26 cellular contexts compared by ENCODE assay signal in the genomic region with DNA sequence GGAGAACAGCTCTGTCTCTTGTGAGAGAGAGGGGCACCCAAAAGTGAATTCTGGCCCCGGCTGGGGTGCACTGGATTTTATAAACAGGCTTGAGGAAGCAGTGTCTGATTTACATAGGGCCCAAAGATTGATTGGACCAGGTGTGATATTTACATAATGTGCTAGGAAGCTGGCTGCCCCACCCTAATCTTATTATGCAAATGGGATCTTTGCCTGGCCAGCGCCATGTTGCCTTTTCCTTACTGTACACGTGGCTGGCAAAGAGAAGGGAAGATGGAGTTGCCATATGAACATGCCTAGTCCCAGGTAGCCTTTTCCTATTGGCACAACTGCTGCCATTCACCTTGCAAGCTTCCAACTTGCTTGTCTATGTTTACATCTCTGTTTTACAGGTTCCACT. TPM values are rescaled to one million over a fixed set of nuclear protein-coding genes. Genes with fewer than 3 reads are reported as not detected.
DNase-seq lines count a peak whose midpoint lies in the region; ATAC-seq, FAIRE-seq and TF ChIP-seq lines count a peak whose summit lies in the region.
"Had no signal": no experiment of that assay in that cellular context is flagged by ENCODE, and none has a peak within 500 bp of the region (broad histone marks: within the 10 kb centered on the region; RNA-seq: fewer than 3 reads in every experiment).

No MANE protein-coding gene starts in this region.

- DNase-seq in NCI-H2171 treated with DMSO at 0.1 percent for 48 hours (lab: John Stamatoyannopoulos, UW) (peak; percentile 11), NCI-H2171 (lab: John Stamatoyannopoulos, UW) (no peak), NCI-H524 (lab: John Stamatoyannopoulos, UW) (peak; percentile 2 to 49), SJCRH30 (peak; percentile 28 to 53), pancreas (no peak)
- no peak for DNase-seq in activated CD8-positive, alpha-beta T cell treated with anti-CD3 and anti-CD28 coated beads, Interleukin-2, amount 10 ng/mL, durations not matched to agents 7 days and 5 days
- DNase-seq: ACHN; AML-193; BE2C; CD4-positive, alpha-beta T cell; CD8-positive, alpha-beta memory T cell; DMS 273 treated with DMSO at 0.1 percent for 48 hours; DMS79; EL; GDM1; H9 had no signal

- H3K27ac ChIP-seq in ACC112 (ENCODE audit: low read depth, low read length) (no peak overlapping the region), SJCRH30 (no peak overlapping the region), pancreas (no peak overlapping the region)
- H3K27ac ChIP-seq: 22Rv1; BLaER1 treated with 17β-estradiol and CSF1 and Interleukin-3, amounts not matched to agents 10 nM and 100 nM had no signal

- CTCF ChIA-PET in activated CD8-positive, alpha-beta T cell treated with anti-CD3 and anti-CD28 coated beads, Interleukin-2, amount 10 ng/mL, durations not matched to agents 7 days and 5 days (lab: Charles Lee), result no interaction called here

- intact Hi-C loops in pancreas (cut with DNase I), result no loop called here

- H2AFZ ChIP-seq in ACC112 (ENCODE audit: low read length, unreplicated experiment), result peak overlapping the region; percentile 59
- H2AFZ ChIP-seq: GM23338 had no signal

- TF ChIP-seq CTCF in pancreas (IDR thresholded peaks at IDR 0.05), result no peak

- POLR2A ChIA-PET in activated CD8-positive, alpha-beta T cell treated with anti-CD3 and anti-CD28 coated beads, Interleukin-2, amount 10 ng/mL, durations not matched to agents 7 days and 5 days (lab: Charles Lee), result no interaction called here

- H3K9me3 Mint-ChIP-seq in activated CD8-positive, alpha-beta T cell treated with anti-CD3 and anti-CD28 coated beads, Interleukin-2, amount 10 ng/mL, durations not matched to agents 7 days and 5 days (ENCODE audit: insufficient read depth), result no peaks in the 10 kb centered on the region
- H3K9me3 Mint-ChIP-seq: CD4-positive, alpha-beta T cell; GM23338; H9 had no signal

- H3K27me3 ChIP-seq in ACC112 (ENCODE audit: insufficient read depth, low read length) (no peaks in the 10 kb centered on the region), SJCRH30 (no peaks in the 10 kb centered on the region), pancreas (no peaks in the 10 kb centered on the region)
- H3K27me3 ChIP-seq: BLaER1 treated with 17β-estradiol and CSF1 and Interleukin-3, amounts not matched to agents 10 nM and 100 nM had no signal

- H3K9me3 ChIP-seq in SJCRH30 (replicated peaks) (no peaks in the 10 kb centered on the region), pancreas (no peaks in the 10 kb centered on the region)
- H3K9me3 ChIP-seq: BE2C; BLaER1 treated with 17β-estradiol and CSF1 and Interleukin-3, amounts not matched to agents 10 nM and 100 nM had no signal

- no peaks in the 10 kb centered on the region for H3K4me1 ChIP-seq in ACC112 (ENCODE audit: control insufficient read depth, insufficient read depth, low read length, unreplicated experiment)
- H3K4me1 ChIP-seq in SJCRH30, result no peaks in the 10 kb centered on the region
- no peaks in the 10 kb centered on the region for H3K4me1 ChIP-seq in pancreas
- H3K4me1 ChIP-seq: BE2C; BLaER1 treated with 17β-estradiol and CSF1 and Interleukin-3, amounts not matched to agents 10 nM and 100 nM had no signal

- ATAC-seq in activated CD8-positive, alpha-beta T cell treated with anti-CD3 and anti-CD28 coated beads, Interleukin-2, amount 10 ng/mL, durations not matched to agents 7 days and 5 days, result no peak
- no peak for ATAC-seq in GM21367 (IDR thresholded peaks at IDR 0.05; ENCODE audit: unreplicated experiment)
- ATAC-seq in pancreas, result no peak
- ATAC-seq: GM12878, GM23338, HCT116 had no signal

- WGBS in pancreas, 2 donors, result 54 to 61% methylated on average over 3 of the region's 3 CpGs

- H3K4me1 Mint-ChIP-seq in activated CD8-positive, alpha-beta T cell treated with anti-CD3 and anti-CD28 coated beads, Interleukin-2, amount 10 ng/mL, durations not matched to agents 7 days and 5 days (ENCODE audit: low read depth), result no peaks in the 10 kb centered on the region
- H3K4me1 Mint-ChIP-seq: CD14-positive monocyte; CD8-positive, alpha-beta memory T cell; GM23338; H9 had no signal

- H3K79me2 ChIP-seq in ACC112 (ENCODE audit: control insufficient read depth, insufficient read depth, low read length, unreplicated experiment), result no peaks in the 10 kb centered on the region

- H3K4me3 ChIP-seq in ACC112 (ENCODE audit: low read depth, low read length), result no peak overlapping the region
- H3K4me3 ChIP-seq in SJCRH30, result no peak overlapping the region
- H3K4me3 ChIP-seq in pancreas, result no peak overlapping the region
- H3K4me3 ChIP-seq: BLaER1 treated with 17β-estradiol and CSF1 and Interleukin-3, amounts not matched to agents 10 nM and 100 nM; GM12878; GM23338 had no signal

- H3K36me3 Mint-ChIP-seq in activated CD8-positive, alpha-beta T cell treated with anti-CD3 and anti-CD28 coated beads, Interleukin-2, amount 10 ng/mL, durations not matched to agents 7 days and 5 days (ENCODE audit: low read depth), result no peaks in the 10 kb centered on the region
- H3K36me3 Mint-ChIP-seq: CD14-positive monocyte; CD8-positive, alpha-beta memory T cell had no signal

- FAIRE-seq in pancreas (lab: Jason Lieb, UNC), result no peak
- FAIRE-seq: GM12878, GM19239 had no signal

- H3K36me3 ChIP-seq in ACC112 (ENCODE audit: insufficient read depth, low read length) (no peaks in the 10 kb centered on the region), SJCRH30 (no peaks in the 10 kb centered on the region), pancreas (no peaks in the 10 kb centered on the region)
- H3K36me3 ChIP-seq: BE2C; BLaER1 treated with 17β-estradiol and CSF1 and Interleukin-3, amounts not matched to agents 10 nM and 100 nM had no signal

- H3K27me3 Mint-ChIP-seq in activated CD8-positive, alpha-beta T cell treated with anti-CD3 and anti-CD28 coated beads, Interleukin-2, amount 10 ng/mL, durations not matched to agents 7 days and 5 days (ENCODE audit: low read depth), result no peaks in the 10 kb centered on the region

- H3K27ac Mint-ChIP-seq in activated CD8-positive, alpha-beta T cell treated with anti-CD3 and anti-CD28 coated beads, Interleukin-2, amount 10 ng/mL, durations not matched to agents 7 days and 5 days, result no peak overlapping the region
- H3K27ac Mint-ChIP-seq: CD14-positive monocyte; CD4-positive, alpha-beta T cell; GM23338 had no signal

- H3K4me3 Mint-ChIP-seq in activated CD8-positive, alpha-beta T cell treated with anti-CD3 and anti-CD28 coated beads, Interleukin-2, amount 10 ng/mL, durations not matched to agents 7 days and 5 days, result no peak overlapping the region
- H3K4me3 Mint-ChIP-seq: CD14-positive monocyte; CD4-positive, alpha-beta T cell; CD8-positive, alpha-beta memory T cell; GM23338; H9 had no signal

RNA-seq across cellular contexts. Expression of a gene that starts 29.0 kb away (rescaled TPM):
- total RNA-seq in SJCRH30 (2014; rRNA removed; shearing (Covaris generic)), result not detected in 2 replicates
- not detected for total RNA-seq in activated CD8-positive, alpha-beta T cell treated with anti-CD3 and anti-CD28 coated beads, Interleukin-2, amount 10 ng/mL, durations not matched to agents 7 days and 5 days
- total RNA-seq in pancreas, result under 1 TPM in 1 of 6 donors, not detected in 5; 0.35 TPM
- polyA plus RNA-seq in pancreas, result not detected
- total RNA-seq: CD4-positive, alpha-beta T cell; CD8-positive, alpha-beta memory T cell; GM12878; GM23338; H4; H9 had no signal
- polyA plus RNA-seq: CD14-positive monocyte; CD8-positive, alpha-beta memory T cell; GM12878; GM23338 had no signal

RNA-seq across cellular contexts. Expression of a gene that starts 39.3 kb away (rescaled TPM):
- 0.10 TPM in 1 of 2 replicates, not detected in the other for total RNA-seq in SJCRH30 (2014; rRNA removed; shearing (Covaris generic))
- total RNA-seq in activated CD8-positive, alpha-beta T cell treated with anti-CD3 and anti-CD28 coated beads, Interleukin-2, amount 10 ng/mL, durations not matched to agents 7 days and 5 days, result not detected
- under 1 TPM in 2 of 6 donors, not detected in 4; 0.17 to 0.44 TPM for total RNA-seq in pancreas
- polyA plus RNA-seq in pancreas, result under 1 TPM in 1 of 2 donors, not detected in 1; 0.61 TPM
- total RNA-seq: CD4-positive, alpha-beta T cell; CD8-positive, alpha-beta memory T cell; GM12878; GM23338; H9 had no signal
- polyA plus RNA-seq: CD14-positive monocyte; CD8-positive, alpha-beta memory T cell; GM23338 had no signal

Comparison
In these comparisons a context has a peak if more than half of its experiments do, and no peak if none do; other contexts are left out.
1. DNase-seq: peak in NCI-H2171 treated with DMSO at 0.1 percent for 48 hours (single experiment), NCI-H524 (2 of 2) and SJCRH30 (2 of 2); none in NCI-H2171 (single experiment), activated CD8-positive, alpha-beta T cell treated with anti-CD3 and anti-CD28 coated beads, Interleukin-2, amount 10 ng/mL, durations not matched to agents 7 days and 5 days (single experiment) and pancreas (0 of 6).